ENCODE assay signal across 29 cellular contexts in genomic region chr6:87068804-87069203, GRCh38. TPM values are rescaled to one million over a fixed set of nuclear protein-coding genes. Genes with fewer than 3 reads are reported as not detected.
"Had no signal": no experiment of that assay in that cellular context is flagged by ENCODE, and none has a peak within 500 bp of the region (broad histone marks: within the 10 kb centered on the region; RNA-seq: fewer than 3 reads in every experiment).

No MANE protein-coding gene starts in this region.

- H3K9ac ChIP-seq: neural progenitor cell, parathyroid adenoma had no signal

- H3K9me3 ChIP-seq: esophagus muscularis mucosa, heart right ventricle, lower lobe of right lung, psoas muscle, testis, transverse colon had no signal

- H3K4me2 ChIP-seq: neural progenitor cell had no signal

- H2AFZ ChIP-seq: neural progenitor cell, parathyroid adenoma had no signal

- H3K27me3 ChIP-seq: neural progenitor cell, testis, transverse colon had no signal

- H3K4me3 ChIP-seq: esophagus muscularis mucosa, heart right ventricle, lower lobe of right lung, neural progenitor cell, psoas muscle, testis, transverse colon had no signal

- DNase-seq: activated CD4-positive, alpha-beta memory T cell treated with anti-CD3 and anti-CD28 coated beads, Interleukin-2, amount 10 ng/mL, durations not matched to agents 7 days and 5 days; activated CD4-positive, alpha-beta T cell treated with anti-CD3 and anti-CD28 coated beads, Interleukin-2, amount 10 ng/mL, durations not matched to agents 24 days and 14 days; activated CD4-positive, CD25-positive, alpha-beta regulatory T cell treated with anti-CD3 and anti-CD28 coated beads, Interleukin-2, amount 50 U/mL, for 72 hours; activated CD8-positive, alpha-beta memory T cell treated with anti-CD3 and anti-CD28 coated beads, Interleukin-2, amount 50 U/mL, for 48 hours; activated gamma-delta T cell; activated naive CD4-positive, alpha-beta T cell treated with anti-CD3 and anti-CD28 coated beads, Interleukin-2, amount 50 U/mL, for 16 hours; activated T-cell treated with anti-CD3 and anti-CD28 coated beads, Interleukin-2, amount 50 U/mL, for 24 hours; amygdala; caudate nucleus; endodermal cell; heart right ventricle; kidney glomerular epithelial cell; lower lobe of right lung; mesendoderm; natural killer cell; occipital lobe; psoas muscle; right cardiac atrium; stimulated activated CD4-positive, alpha-beta T cell treated with anti-CD3 and anti-CD28 coated beads, Interleukin-4, amount 100 ng/mL, for 1 hour; stimulated activated naive CD8-positive, alpha-beta T cell treated with anti-CD3 and anti-CD28 coated beads, Interleukin-15, Interleukin-2, amounts not matched to agents 100 U/mL and 50 U/mL, for 24 hours; testis; transverse colon had no signal

- H3K79me2 ChIP-seq: parathyroid adenoma had no signal

- H3K36me3 ChIP-seq: esophagus muscularis mucosa, heart right ventricle, lower lobe of right lung, neural progenitor cell, transverse colon had no signal

- H3K4me1 ChIP-seq: foreskin keratinocyte, lower lobe of right lung, psoas muscle, testis had no signal

- H3K27ac ChIP-seq: esophagus muscularis mucosa, foreskin keratinocyte, heart right ventricle, lower lobe of right lung, neural progenitor cell, parathyroid adenoma, psoas muscle, testis, transverse colon had no signal

RNA-seq across cellular contexts. Expression of gene CGA, which starts 26.1 kb away (rescaled TPM):
- total RNA-seq: activated CD4-positive, alpha-beta memory T cell treated with anti-CD3 and anti-CD28 coated beads, Interleukin-2, amount 10 ng/mL, durations not matched to agents 7 days and 5 days; activated CD4-positive, alpha-beta T cell treated with anti-CD3 and anti-CD28 coated beads, Interleukin-2, amount 10 ng/mL, durations not matched to agents 24 days and 14 days; endodermal cell; esophagus muscularis mucosa; foreskin keratinocyte; lower lobe of right lung; mononuclear cell; natural killer cell; occipital lobe; skeletal muscle tissue; T-helper 1 cell treated with Interleukin-12 subunit alpha and Interleukin-12 subunit beta and Interleukin-4 antibody, amounts not matched to agents 30 ng/mL and 1 ng/mL, for 36 hours; testis; transverse colon had no signal
- polyA plus RNA-seq: foreskin keratinocyte had no signal
